Comparison of ENCODE assay signal across 1 cellular context in the genomic region with DNA sequence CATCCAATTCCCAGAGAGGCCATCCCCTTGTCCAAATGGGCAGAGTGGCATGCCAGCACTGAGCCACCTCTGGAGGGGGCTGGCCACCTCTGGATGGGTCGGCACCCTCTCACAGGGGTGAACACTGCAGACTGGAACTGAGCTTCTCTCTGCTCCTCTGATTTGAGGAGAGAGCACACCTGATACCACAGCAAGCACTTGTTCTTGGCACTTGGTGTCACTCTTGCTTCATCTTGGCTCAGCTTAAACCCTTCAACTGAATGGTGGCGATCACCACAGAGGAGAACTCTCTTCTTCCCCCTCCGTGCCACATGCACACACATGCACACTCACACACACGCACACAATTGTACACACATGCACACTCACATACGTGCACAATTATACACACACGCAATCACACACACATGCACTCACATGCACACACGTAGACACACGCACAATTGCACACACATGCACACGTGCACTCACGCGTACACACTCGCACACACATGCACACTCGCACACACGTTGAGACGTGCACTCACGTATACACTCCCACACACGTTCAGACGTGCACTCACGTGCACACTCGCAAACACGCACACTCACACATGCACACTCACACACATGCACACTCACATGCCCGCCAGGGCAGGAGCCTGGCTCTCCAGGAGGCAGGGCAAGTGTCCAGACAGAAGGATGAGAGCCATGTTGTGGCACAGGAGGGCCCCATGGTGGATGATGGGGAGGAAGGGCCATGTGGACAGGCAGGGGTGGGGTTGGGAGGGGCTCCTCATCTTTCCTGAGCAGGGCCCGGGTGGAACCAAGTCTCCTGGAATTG.
TF ChIP-seq lines count a peak whose summit lies in the region.

No MANE protein-coding gene starts in this region.

TF ChIP-seq in GM12891, 5 proteins besides CTCF, POLR2A, EP300 and RAD21:
- TF ChIP-seq SPI1 (IDR thresholded peaks at IDR 0.05; ENCODE audit: low read depth, low read length), result no peak
- TF ChIP-seq POU2F2 (IDR thresholded peaks at IDR 0.05; ENCODE audit: low read depth, low read length), result peak; percentile 59; the same call in 1 of the 2 replicates
